In the genomic region with DNA sequence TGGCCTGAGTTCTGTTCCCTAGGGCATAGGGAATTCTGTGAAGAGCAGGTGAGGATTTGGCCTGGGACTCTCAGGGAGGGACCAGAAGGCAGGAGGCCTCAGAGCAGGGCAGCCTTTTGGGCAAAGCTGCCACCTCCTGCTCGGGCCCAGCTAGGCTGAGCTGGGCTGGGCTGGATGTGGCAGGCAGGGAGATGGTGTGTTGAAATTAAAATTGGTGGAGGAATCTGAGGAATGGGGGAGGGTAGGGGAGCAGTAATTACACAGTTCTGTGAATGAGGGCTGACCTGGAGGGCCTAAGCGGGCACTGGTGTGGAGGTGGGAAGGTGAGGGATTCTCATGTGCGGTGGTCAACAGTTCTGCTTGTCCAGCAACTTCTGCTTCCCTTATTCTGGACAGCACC, we compare ENCODE assay signal across 18 cellular contexts. TPM values are rescaled to one million over a fixed set of nuclear protein-coding genes. Genes with fewer than 3 reads are reported as not detected.
DNase-seq lines count a peak whose midpoint lies in the region; ATAC-seq lines count a peak whose summit lies in the region.
"Had no signal": no experiment of that assay in that cellular context is flagged by ENCODE, and none has a peak within 500 bp of the region (broad histone marks: within the 10 kb centered on the region; RNA-seq: fewer than 3 reads in every experiment).

No MANE protein-coding gene starts in this region.

- no peak overlapping the region for H2BK120ac ChIP-seq in neuronal stem cell (ENCODE audit: low read depth, low read length)

- H3K36me3 Mint-ChIP-seq in activated naive CD8-positive, alpha-beta T cell treated with anti-CD3 and anti-CD28 coated beads, Interleukin-2, amount 50 U/mL, for 24 hours (ENCODE audit: low read depth) = no peaks in the 10 kb centered on the region
- H3K36me3 Mint-ChIP-seq in activated naive CD8-positive, alpha-beta T cell treated with anti-CD3 and anti-CD28 coated beads for 36 hours = no peaks in the 10 kb centered on the region
- H3K36me3 Mint-ChIP-seq in CD8-positive, alpha-beta memory T cell = peaks cover 0 to 1% (median 0%) of the 10 kb centered on the region in 3 donors

- H3K9ac ChIP-seq in adipocyte (ENCODE audit: low read length) (no peak overlapping the region), neuronal stem cell (ENCODE audit: low read depth, low read length, poor library complexity) (no peak overlapping the region)
- H3K9ac ChIP-seq: BLaER1 treated with 17β-estradiol and CSF1 and Interleukin-3, amounts not matched to agents 10 nM and 100 nM had no signal

- H2AFZ ChIP-seq in neuronal stem cell (ENCODE audit: low read length) = no peak overlapping the region

- POLR2A ChIA-PET in CD8-positive, alpha-beta memory T cell (lab: Charles Lee) = no interaction called here

- no peak for DNase-seq in activated naive CD8-positive, alpha-beta T cell treated with anti-CD3 and anti-CD28 coated beads, Interleukin-2, amount 50 U/mL, for 24 hours
- no peak for DNase-seq in activated naive CD8-positive, alpha-beta T cell treated with anti-CD3 and anti-CD28 coated beads for 36 hours
- peak; percentile 24 for DNase-seq in adipocyte (ENCODE audit: low read depth)
- DNase-seq in neuronal stem cell (ENCODE audit: low spot score) = no peak
- no peak for DNase-seq in CD8-positive, alpha-beta memory T cell
- DNase-seq in kidney glomerular epithelial cell (lab: John Stamatoyannopoulos, UW) = no peak
- no peak for DNase-seq in activated CD4-positive, alpha-beta T cell treated with anti-CD3 and anti-CD28 coated beads for 4 hours
- no peak for DNase-seq in EL
- DNase-seq: 8988T; CD4-positive, alpha-beta memory T cell; COR-L47; DMS153; DMS79 treated with DMSO at 0.1 percent for 48 hours; GDM1; GOT3; H9 had no signal

- H3K4me1 ChIP-seq in adipocyte (ENCODE audit: control insufficient read depth, insufficient read depth, low read length) = peaks cover 7% of the 10 kb centered on the region
- no peaks in the 10 kb centered on the region for H3K4me1 ChIP-seq in neuronal stem cell (ENCODE audit: control insufficient read depth in 2 of 2, insufficient read depth in 1 of 2, low read depth in 1 of 2, low read length in 2 of 2)
- no peaks in the 10 kb centered on the region for H3K4me1 ChIP-seq in CD8-positive, alpha-beta memory T cell (ENCODE audit: insufficient read depth, low read length)

- no peak overlapping the region for H2BK5ac ChIP-seq in neuronal stem cell (ENCODE audit: low read length)

- WGBS in neuronal stem cell (ENCODE audit: extremely low coverage in 2 of 2, insufficient read length in 2 of 2, insufficient replicate concordance in 1 of 2), 2 donors = no CpG with 5 or more reads among the region's 3 CpGs

- no peaks in the 10 kb centered on the region for H3K79me1 ChIP-seq in neuronal stem cell (ENCODE audit: low read depth, low read length)

- H2BK15ac ChIP-seq in neuronal stem cell (ENCODE audit: low read length) = no peak overlapping the region

- H3K4me3 Mint-ChIP-seq in activated naive CD8-positive, alpha-beta T cell treated with anti-CD3 and anti-CD28 coated beads, Interleukin-2, amount 50 U/mL, for 24 hours = no peak overlapping the region
- H3K4me3 Mint-ChIP-seq in activated naive CD8-positive, alpha-beta T cell treated with anti-CD3 and anti-CD28 coated beads for 36 hours = no peak overlapping the region
- H3K4me3 Mint-ChIP-seq in CD8-positive, alpha-beta memory T cell = no peak overlapping the region
- H3K4me3 Mint-ChIP-seq: CD4-positive, alpha-beta memory T cell; H9 had no signal

- no peak overlapping the region for H2AK5ac ChIP-seq in neuronal stem cell (ENCODE audit: low read depth, low read length)

- CTCF ChIA-PET in CD8-positive, alpha-beta memory T cell (lab: Charles Lee) = no interaction called here

- no peak overlapping the region for H3K27ac ChIP-seq in neuronal stem cell (replicated peaks; ENCODE audit: low read length)
- H3K27ac ChIP-seq in CD8-positive, alpha-beta memory T cell (ENCODE audit: low read depth, low read length) = no peak overlapping the region

- H3K4me1 Mint-ChIP-seq in activated naive CD8-positive, alpha-beta T cell treated with anti-CD3 and anti-CD28 coated beads, Interleukin-2, amount 50 U/mL, for 24 hours = peaks cover 6% of the 10 kb centered on the region
- H3K4me1 Mint-ChIP-seq in activated naive CD8-positive, alpha-beta T cell treated with anti-CD3 and anti-CD28 coated beads for 36 hours = peaks cover 3% of the 10 kb centered on the region
- peaks cover 0 to 4% (median 0%) of the 10 kb centered on the region in 3 donors for H3K4me1 Mint-ChIP-seq in CD8-positive, alpha-beta memory T cell

- H3K4ac ChIP-seq in neuronal stem cell (ENCODE audit: low read length) = no peak overlapping the region

- no peak overlapping the region for H3K18ac ChIP-seq in neuronal stem cell (ENCODE audit: low read length)

- H3K27ac Mint-ChIP-seq in activated naive CD8-positive, alpha-beta T cell treated with anti-CD3 and anti-CD28 coated beads, Interleukin-2, amount 50 U/mL, for 24 hours = peak overlapping the region; percentile 44
- no peak overlapping the region for H3K27ac Mint-ChIP-seq in activated naive CD8-positive, alpha-beta T cell treated with anti-CD3 and anti-CD28 coated beads for 36 hours
- H3K27ac Mint-ChIP-seq in CD8-positive, alpha-beta memory T cell = peak overlapping the region in 2 of 8 donors; percentile 72 to 83

- H3K14ac ChIP-seq in neuronal stem cell (ENCODE audit: low read length) = peak overlapping the region; percentile 32

- no peak overlapping the region for H2BK12ac ChIP-seq in neuronal stem cell (ENCODE audit: low read length)

- H3K23ac ChIP-seq in neuronal stem cell (ENCODE audit: low read depth, low read length, poor library complexity) = peak overlapping the region; percentile 78

- no peak overlapping the region for H4K91ac ChIP-seq in neuronal stem cell (ENCODE audit: low read depth, low read length, poor library complexity)

- H3K4me3 ChIP-seq in adipocyte (ENCODE audit: low read length) (no peak overlapping the region), neuronal stem cell (ENCODE audit: low read length in 2 of 2) (no peak overlapping the region)
- H3K4me3 ChIP-seq in CD8-positive, alpha-beta memory T cell (ENCODE audit: low read length) = no peak overlapping the region
- H3K4me3 ChIP-seq: BLaER1 treated with 17β-estradiol and CSF1 and Interleukin-3, amounts not matched to agents 10 nM and 100 nM had no signal

- H3K9me3 Mint-ChIP-seq in activated naive CD8-positive, alpha-beta T cell treated with anti-CD3 and anti-CD28 coated beads, Interleukin-2, amount 50 U/mL, for 24 hours = no peaks in the 10 kb centered on the region
- no peaks in the 10 kb centered on the region for H3K9me3 Mint-ChIP-seq in activated naive CD8-positive, alpha-beta T cell treated with anti-CD3 and anti-CD28 coated beads for 36 hours
- no peaks in the 10 kb centered on the region for H3K9me3 Mint-ChIP-seq in CD8-positive, alpha-beta memory T cell
- H3K9me3 Mint-ChIP-seq: H9 had no signal

- ATAC-seq in activated naive CD8-positive, alpha-beta T cell treated with anti-CD3 and anti-CD28 coated beads, Interleukin-2, amount 50 U/mL, for 24 hours = no peak
- ATAC-seq: HepG2 had no signal

- H3K36me3 ChIP-seq in adipocyte (ENCODE audit: control insufficient read depth, insufficient read depth, low read length, severe bottlenecking) (no peaks in the 10 kb centered on the region), neuronal stem cell (replicated peaks in 1 of 2; ENCODE audit: control insufficient read depth in 2 of 2, insufficient read depth in 2 of 2, low read length in 2 of 2) (no peaks in the 10 kb centered on the region)
- no peaks in the 10 kb centered on the region for H3K36me3 ChIP-seq in CD8-positive, alpha-beta memory T cell (ENCODE audit: insufficient read depth, low read length)
- H3K36me3 ChIP-seq: BLaER1 treated with 17β-estradiol and CSF1 and Interleukin-3, amounts not matched to agents 10 nM and 100 nM had no signal

- H3K4me2 ChIP-seq in neuronal stem cell (ENCODE audit: insufficient read depth, low read length, poor library complexity, severe bottlenecking) = no peak overlapping the region

- H4K8ac ChIP-seq in neuronal stem cell (ENCODE audit: low read depth, low read length) = no peak overlapping the region

- H3K27me3 Mint-ChIP-seq in activated naive CD8-positive, alpha-beta T cell treated with anti-CD3 and anti-CD28 coated beads, Interleukin-2, amount 50 U/mL, for 24 hours = no peaks in the 10 kb centered on the region
- H3K27me3 Mint-ChIP-seq in activated naive CD8-positive, alpha-beta T cell treated with anti-CD3 and anti-CD28 coated beads for 36 hours = no peaks in the 10 kb centered on the region
- no peaks in the 10 kb centered on the region for H3K27me3 Mint-ChIP-seq in CD8-positive, alpha-beta memory T cell
- H3K27me3 Mint-ChIP-seq: CD4-positive, alpha-beta memory T cell had no signal

- H3K27me3 ChIP-seq in adipocyte (replicated peaks; ENCODE audit: control insufficient read depth, insufficient read depth, low read length) (no peaks in the 10 kb centered on the region), neuronal stem cell (ENCODE audit: control insufficient read depth in 3 of 3, insufficient read depth in 3 of 3, low read depth in 1 of 3, low read length in 3 of 3) (no peaks in the 10 kb centered on the region)
- H3K27me3 ChIP-seq in CD8-positive, alpha-beta memory T cell (ENCODE audit: insufficient read depth, low read length, poor library complexity, severe bottlenecking) = no peaks in the 10 kb centered on the region
- H3K27me3 ChIP-seq: BLaER1 treated with 17β-estradiol and CSF1 and Interleukin-3, amounts not matched to agents 10 nM and 100 nM had no signal

- H3K9me3 ChIP-seq in adipocyte (ENCODE audit: control insufficient read depth, low read length) (no peaks in the 10 kb centered on the region), neuronal stem cell (replicated peaks in 1 of 2; ENCODE audit: control insufficient read depth in 2 of 2, insufficient read depth in 1 of 2, low read depth in 1 of 2, low read length in 2 of 2) (no peaks in the 10 kb centered on the region)
- no peaks in the 10 kb centered on the region for H3K9me3 ChIP-seq in CD8-positive, alpha-beta memory T cell (ENCODE audit: low read length)

RNA-seq across cellular contexts. Expression of gene ASPRV1, which starts 22.0 kb away (rescaled TPM):
- total RNA-seq in activated naive CD8-positive, alpha-beta T cell treated with anti-CD3 and anti-CD28 coated beads for 36 hours = under 1 TPM; 0.54 to 0.74 TPM
- 0.54 TPM for polyA plus RNA-seq in neuronal stem cell (2013, experiment 1 of 2)
- 0.75 TPM for polyA plus RNA-seq in neuronal stem cell (2013, experiment 2 of 2)
- total RNA-seq in CD8-positive, alpha-beta memory T cell = under 1 TPM; 0.64 to 0.77 TPM
- 0.99 TPM for polyA plus RNA-seq in CD8-positive, alpha-beta memory T cell
